Comparison of ENCODE assay signal across 8 cellular contexts in the genomic region with DNA sequence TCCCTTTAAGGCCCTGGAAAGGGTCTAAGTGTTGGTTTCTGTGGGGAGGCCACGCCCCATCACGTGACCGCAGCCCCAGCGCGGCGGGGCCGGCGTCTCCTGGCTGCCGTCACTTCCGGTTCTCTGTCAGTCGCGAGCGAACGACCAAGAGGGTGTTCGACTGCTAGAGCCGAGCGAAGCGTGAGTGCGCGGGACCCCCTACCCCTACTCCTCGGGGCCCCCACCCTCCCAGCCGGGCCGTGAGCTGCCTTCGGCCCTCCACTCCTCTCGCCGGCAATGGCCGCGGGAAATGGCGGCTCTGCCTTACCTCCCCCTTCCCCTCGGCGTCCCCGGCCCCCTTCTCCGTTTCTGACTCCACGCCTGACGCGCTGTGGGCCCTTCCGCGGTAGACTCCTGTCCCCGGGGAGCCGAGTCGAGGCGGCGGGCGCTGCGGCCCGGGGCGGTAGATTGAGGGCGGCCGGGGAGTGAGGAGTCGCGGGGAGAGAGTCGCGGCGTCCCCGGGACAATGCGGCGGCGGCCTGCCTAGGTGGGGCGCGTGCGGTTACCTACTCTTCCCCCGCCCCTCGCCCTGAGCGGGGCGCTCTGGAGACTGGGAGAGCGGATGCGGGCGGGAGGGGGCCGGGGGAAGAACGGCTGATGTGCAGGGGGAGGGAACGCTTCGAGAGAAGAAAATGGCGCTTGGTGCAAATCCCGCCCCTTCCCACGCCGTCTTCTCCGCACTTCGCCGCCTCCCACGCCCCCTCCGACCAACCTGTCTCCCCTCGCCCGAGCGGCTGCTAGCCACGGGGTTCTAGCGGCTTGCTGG. TPM values are rescaled to one million over a fixed set of nuclear protein-coding genes. Genes with fewer than 3 reads are reported as not detected.
DNase-seq lines count a peak whose midpoint lies in the region; ATAC-seq and TF ChIP-seq lines count a peak whose summit lies in the region.

A gene (plus strand): TSS at position 112 of the 805 bp plus-strand sequence. CDS start 2,956 bp downstream, outside the sequence.

- peak; percentile 94 for DNase-seq in Daoy (ENCODE audit: low read depth)
- peak; percentile 58 for DNase-seq in GOT3 (lab: John Stamatoyannopoulos, UW)
- DNase-seq in RPMI8226: peak; percentile 93
- DNase-seq in activated T-helper 1 cell treated with anti-CD3 and anti-CD28 coated beads, Interleukin-2, amount 50 U/mL, for 16 hours (ENCODE audit: low read depth in 1 of 2, low spot score in 1 of 2): peak; percentile 88 to 90
- peak; percentile 90 for DNase-seq in fibroblast of mammary gland (ENCODE audit: low read depth)
- peak; percentile 95 for DNase-seq in natural killer cell
- peak; percentile 93 for DNase-seq in stimulated activated naive CD4-positive, alpha-beta T cell treated with Interleukin-2 at 50 U/mL for 16 hours (lab: John Stamatoyannopoulos, UW)

- no peaks in the 10 kb centered on the region for H3K9me3 Mint-ChIP-seq in natural killer cell

- peak within 1 kb of the TSS; percentile 88 for H3K4me3 ChIP-seq in fibroblast of mammary gland (ENCODE audit: control insufficient read depth, low read depth, low read length)

- peak within 1 kb of the TSS; percentile 98 for H3K4me3 Mint-ChIP-seq in natural killer cell

- TF ChIP-seq CTCF in LNCAP (IDR thresholded peaks at IDR 0.05) (0 out of 2 replicates have a peak, but pooled peaks have one; percentile 20), fibroblast of mammary gland (conservative IDR thresholded peaks at IDR 0.05; ENCODE audit: control insufficient read depth, insufficient read depth, low read depth, low read length) (no peak), natural killer cell (IDR thresholded peaks at IDR 0.05) (no peak)

- intact Hi-C loops in natural killer cell (cut with micrococcal nuclease): loop anchor here (2.0 to 5.0 kb wide), 5 partner anchors 141 to 857 kb away; a partner anchor contains a TSS

- H3K27ac Mint-ChIP-seq in natural killer cell: peak within 1 kb of the TSS; percentile 93 to 95

- ATAC-seq in natural killer cell: peak; percentile 85 to 93 (median 87)

- no peaks in the 10 kb centered on the region for H3K36me3 Mint-ChIP-seq in natural killer cell

- peaks cover 60% of the 10 kb centered on the region in 2 donors for H3K4me1 Mint-ChIP-seq in natural killer cell

- no peaks in the 10 kb centered on the region for H3K27me3 Mint-ChIP-seq in natural killer cell (ENCODE audit: low read depth in 2 of 2)

RNA-seq across cellular contexts. Expression of the gene that starts here (rescaled TPM):
- 353 and 407 TPM in 2 replicates for total RNA-seq in Daoy (2014; rRNA removed; shearing (Covaris generic))
- total RNA-seq in natural killer cell: 100 to 1,000 TPM; 330 to 352 (median 338) TPM

Comparison
In these comparisons a context has a peak if more than half of its experiments do, and no peak if none do; other contexts are left out.
1. Peak in every context shown above with its lines: DNase-seq, ATAC-seq and H3K4me3 ChIP-seq.